9 cellular contexts compared by ENCODE assay signal in genomic region chr10:103855852-103856496, GRCh38. TPM values are rescaled to one million over a fixed set of nuclear protein-coding genes. Genes with fewer than 3 reads are reported as not detected.
DNase-seq lines count a peak whose midpoint lies in the region; ATAC-seq and TF ChIP-seq lines count a peak whose summit lies in the region.
"Had no signal": no experiment of that assay in that cellular context is flagged by ENCODE, and none has a peak within 500 bp of the region (broad histone marks: within the 10 kb centered on the region; RNA-seq: fewer than 3 reads in every experiment).

No MANE protein-coding gene starts in this region.

- H3K36me3 ChIP-seq in mucosa of rectum (ENCODE audit: control insufficient read depth in 2 of 2, insufficient read depth in 2 of 2, low read length in 2 of 2) = no peaks in the 10 kb centered on the region

- H3K36me3 Mint-ChIP-seq in activated naive CD4-positive, alpha-beta T cell treated with anti-CD3 and anti-CD28 coated beads for 36 hours (ENCODE audit: low read depth) = no peaks in the 10 kb centered on the region
- H3K36me3 Mint-ChIP-seq in type B pancreatic cell = no peaks in the 10 kb centered on the region

- DNase-seq in activated naive CD4-positive, alpha-beta T cell treated with anti-CD3 and anti-CD28 coated beads for 36 hours = no peak
- no peak for DNase-seq in activated naive CD4-positive, alpha-beta T cell treated with anti-CD3 and anti-CD28 coated beads, Interleukin-2, amount 50 U/mL, for 16 hours
- DNase-seq in coronary artery (ENCODE audit: low spot score) = no peak
- no peak for DNase-seq in type B pancreatic cell (ENCODE audit: extremely low spot score, unreplicated experiment)
- no peak for DNase-seq in HPDE6-E6E7 (ENCODE audit: extremely low spot score)
- no peak for DNase-seq in activated effector memory CD4-positive, alpha-beta T cell treated with Interleukin-2 at 50 U/mL for 16 hours

- H3K4me3 Mint-ChIP-seq in activated naive CD4-positive, alpha-beta T cell treated with anti-CD3 and anti-CD28 coated beads for 36 hours = peak overlapping the region; percentile 46
- peak overlapping the region; percentile 84 for H3K4me3 Mint-ChIP-seq in type B pancreatic cell

- CTCF ChIA-PET in activated naive CD4-positive, alpha-beta T cell treated with anti-CD3 and anti-CD28 coated beads for 36 hours (lab: Charles Lee) = interaction anchor here (1.1 to 3.9 kb wide), 5 partner anchors 9 to 144 kb away, joined by 3 to 51 read pairs (median 4); no protein-coding TSS in a partner anchor

- intact Hi-C loops in activated naive CD4-positive, alpha-beta T cell treated with anti-CD3 and anti-CD28 coated beads for 36 hours (cut with micrococcal nuclease) = no loop called here

- no peaks in the 10 kb centered on the region for H3K9me3 Mint-ChIP-seq in activated naive CD4-positive, alpha-beta T cell treated with anti-CD3 and anti-CD28 coated beads for 36 hours
- no peaks in the 10 kb centered on the region for H3K9me3 Mint-ChIP-seq in type B pancreatic cell

- H3K4me3 ChIP-seq in coronary artery = peak overlapping the region; percentile 87
- peak overlapping the region; percentile 60 to 91 for H3K4me3 ChIP-seq in mucosa of rectum (ENCODE audit: low read length in 2 of 2)

- peaks cover 29% of the 10 kb centered on the region for H3K27me3 Mint-ChIP-seq in activated naive CD4-positive, alpha-beta T cell treated with anti-CD3 and anti-CD28 coated beads for 36 hours (ENCODE audit: low read depth)
- peaks cover 10% of the 10 kb centered on the region for H3K27me3 Mint-ChIP-seq in type B pancreatic cell

- ATAC-seq in GM18517 (IDR thresholded peaks at IDR 0.05; ENCODE audit: unreplicated experiment) = no peak
- ATAC-seq: HCT116 had no signal

- H3K9me3 ChIP-seq in mucosa of rectum (ENCODE audit: control insufficient read depth in 2 of 2, low read length in 2 of 2) = no peaks in the 10 kb centered on the region

- H3K27ac ChIP-seq in coronary artery (peak overlapping the region; percentile 63 to 86), mucosa of rectum (ENCODE audit: low read depth in 2 of 2, low read length in 2 of 2) (peak overlapping the region; percentile 70 to 79)

- H3K4me1 Mint-ChIP-seq in activated naive CD4-positive, alpha-beta T cell treated with anti-CD3 and anti-CD28 coated beads for 36 hours (ENCODE audit: low read depth) = peaks cover 3% of the 10 kb centered on the region
- H3K4me1 Mint-ChIP-seq in type B pancreatic cell (ENCODE audit: unreplicated experiment) = peaks cover 51% of the 10 kb centered on the region

- H3K27ac Mint-ChIP-seq in activated naive CD4-positive, alpha-beta T cell treated with anti-CD3 and anti-CD28 coated beads for 36 hours = no peak overlapping the region
- peak overlapping the region; percentile 59 for H3K27ac Mint-ChIP-seq in type B pancreatic cell

- no peaks in the 10 kb centered on the region for H3K27me3 ChIP-seq in mucosa of rectum (ENCODE audit: control insufficient read depth in 2 of 2, insufficient read depth in 2 of 2, low read length in 2 of 2)

- TF ChIP-seq CTCF in coronary artery (IDR thresholded peaks at IDR 0.05) = no peak
- no peak for TF ChIP-seq CTCF in type B pancreatic cell (conservative IDR thresholded peaks at IDR 0.05)

- peaks cover 40 to 55% of the 10 kb centered on the region in 2 donors for H3K4me1 ChIP-seq in mucosa of rectum (ENCODE audit: control insufficient read depth in 2 of 2, insufficient read depth in 2 of 2, low read length in 2 of 2)

- peak overlapping the region in 1 of 2 donors; percentile 96 for H3K9ac ChIP-seq in mucosa of rectum (ENCODE audit: low read depth in 1 of 2, low read length in 2 of 2)

RNA-seq across cellular contexts. Expression of gene SH3PXD2A, which starts 0.6 kb away (rescaled TPM):
- total RNA-seq in activated naive CD4-positive, alpha-beta T cell treated with anti-CD3 and anti-CD28 coated beads for 36 hours = 1 to 10 TPM; 7.8 to 8.5 TPM
- 22.3 and 38.6 TPM in 2 replicates for total RNA-seq in type B pancreatic cell (ENCODE audit: low replicate concordance)
